In the genomic region with DNA sequence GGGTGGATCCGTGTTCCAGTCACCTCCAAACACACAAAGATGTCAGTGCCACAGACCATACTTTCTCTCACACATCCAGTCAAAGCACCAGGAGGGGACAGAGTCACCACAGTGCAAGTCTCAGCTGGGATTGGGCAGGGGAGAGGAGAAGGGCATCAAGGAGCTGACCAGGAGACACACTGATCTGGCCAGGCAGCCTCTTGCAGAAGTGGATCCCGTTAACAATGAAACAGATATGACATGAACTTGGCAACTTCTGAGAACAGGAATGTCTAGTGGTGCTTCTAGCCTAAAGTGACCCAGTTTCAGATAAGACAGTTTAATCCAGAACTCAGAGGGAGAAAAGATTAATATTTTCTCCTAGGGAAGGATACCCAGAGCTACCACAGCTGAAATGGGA, we compare ENCODE assay signal across 23 cellular contexts.
"Had no signal": no experiment of that assay in that cellular context is flagged by ENCODE, and none has a peak within 500 bp of the region (broad histone marks: within the 10 kb centered on the region; RNA-seq: fewer than 3 reads in every experiment).

No MANE protein-coding gene starts in this region.

- ATAC-seq: activated CD4-positive, CD25-positive, alpha-beta regulatory T cell treated with anti-CD3 and anti-CD28 coated beads, Interleukin-2, amount 50 U/mL, for 24 hours; activated CD8-positive, alpha-beta memory T cell treated with anti-CD3 and anti-CD28 coated beads, Interleukin-2, amount 10 ng/mL, durations not matched to agents 7 days and 5 days; sciatic nerve had no signal

- H3K4me3 Mint-ChIP-seq: activated CD4-positive, alpha-beta memory T cell treated with anti-CD3 and anti-CD28 coated beads, Interleukin-2, amount 10 ng/mL, durations not matched to agents 7 days and 5 days; activated CD8-positive, alpha-beta memory T cell treated with anti-CD3 and anti-CD28 coated beads, Interleukin-2, amount 10 ng/mL, durations not matched to agents 7 days and 5 days; central memory CD8-positive, alpha-beta T cell; endodermal cell; T-helper 2 cell treated with Interferon-gamma antibody and Interleukin-4, amounts not matched to agents 5 μg/mL and 100 μg/mL, for 36 hours had no signal

- H3K27me3 ChIP-seq: ascending aorta, colonic mucosa had no signal

- H3K36me3 ChIP-seq: ascending aorta, colonic mucosa, thoracic aorta had no signal

- FAIRE-seq: kidney had no signal

- H3K9me3 ChIP-seq: ascending aorta, colonic mucosa, thoracic aorta had no signal

- DNase-seq: activated CD4-positive, alpha-beta memory T cell treated with anti-CD3 and anti-CD28 coated beads, Interleukin-2, amount 10 ng/mL, durations not matched to agents 7 days and 5 days; activated CD4-positive, alpha-beta T cell treated with anti-CD3 and anti-CD28 coated beads, Interleukin-2, amount 10 ng/mL, durations not matched to agents 24 days and 14 days; activated CD8-positive, alpha-beta memory T cell treated with anti-CD3 and anti-CD28 coated beads, Interleukin-2, amount 10 ng/mL, durations not matched to agents 7 days and 5 days; activated effector memory CD4-positive, alpha-beta T cell treated with anti-CD3 and anti-CD28 coated beads, Interleukin-2, amount 50 U/mL, for 16 hours; activated naive CD4-positive, alpha-beta T cell treated with anti-CD3 and anti-CD28 coated beads, Interleukin-2, amount 50 U/mL, for 16 hours; activated T-cell treated with anti-CD3 and anti-CD28 coated beads for 4 hours; colonic mucosa; endodermal cell; kidney; occipital lobe; stimulated activated CD4-positive, alpha-beta T cell treated with anti-CD3 and anti-CD28 coated beads, Interleukin-15, amount 100 ng/mL, for 24 hours; stimulated activated CD4-positive, alpha-beta T cell treated with anti-CD3 and anti-CD28 coated beads, Interleukin-2, amount 100 ng/mL, for 48 hours; stimulated activated naive CD4-positive, alpha-beta T cell treated with Interleukin-2 at 50 U/mL for 16 hours had no signal

- H3K27me3 Mint-ChIP-seq: activated CD4-positive, alpha-beta memory T cell treated with anti-CD3 and anti-CD28 coated beads, Interleukin-2, amount 10 ng/mL, durations not matched to agents 7 days and 5 days; activated CD4-positive, alpha-beta T cell treated with anti-CD3 and anti-CD28 coated beads, Interleukin-2, amount 10 ng/mL, durations not matched to agents 24 days and 14 days; activated CD8-positive, alpha-beta memory T cell treated with anti-CD3 and anti-CD28 coated beads, Interleukin-2, amount 10 ng/mL, durations not matched to agents 7 days and 5 days; central memory CD8-positive, alpha-beta T cell had no signal

- H3K27ac ChIP-seq: ascending aorta, colonic mucosa, epithelial cell of prostate, SK-N-MC, thoracic aorta, VCaP had no signal

- H3K4me1 ChIP-seq: colonic mucosa had no signal

- H3K4me3 ChIP-seq: ascending aorta, colonic mucosa, SK-N-MC, smooth muscle cell, thoracic aorta had no signal

- H3K27ac Mint-ChIP-seq: activated CD4-positive, alpha-beta memory T cell treated with anti-CD3 and anti-CD28 coated beads, Interleukin-2, amount 10 ng/mL, durations not matched to agents 7 days and 5 days; activated CD4-positive, alpha-beta T cell treated with anti-CD3 and anti-CD28 coated beads, Interleukin-2, amount 10 ng/mL, durations not matched to agents 24 days and 14 days; activated CD8-positive, alpha-beta memory T cell treated with anti-CD3 and anti-CD28 coated beads, Interleukin-2, amount 10 ng/mL, durations not matched to agents 7 days and 5 days; endodermal cell; T-helper 2 cell treated with Interferon-gamma antibody and Interleukin-4, amounts not matched to agents 5 μg/mL and 100 μg/mL, for 36 hours had no signal

- H3K9me3 Mint-ChIP-seq: activated CD4-positive, alpha-beta memory T cell treated with anti-CD3 and anti-CD28 coated beads, Interleukin-2, amount 10 ng/mL, durations not matched to agents 7 days and 5 days; activated CD4-positive, alpha-beta T cell treated with anti-CD3 and anti-CD28 coated beads, Interleukin-2, amount 10 ng/mL, durations not matched to agents 24 days and 14 days; central memory CD8-positive, alpha-beta T cell; endodermal cell; T-helper 2 cell treated with Interferon-gamma antibody and Interleukin-4, amounts not matched to agents 5 μg/mL and 100 μg/mL, for 36 hours had no signal

- H3K36me3 Mint-ChIP-seq: activated CD8-positive, alpha-beta memory T cell treated with anti-CD3 and anti-CD28 coated beads, Interleukin-2, amount 10 ng/mL, durations not matched to agents 7 days and 5 days had no signal

- H3K4me2 ChIP-seq: smooth muscle cell had no signal
